1 cellular context compared by ENCODE assay signal in genomic region chr11:65382036-65382803, GRCh38.
TF ChIP-seq lines count a peak whose summit lies in the region.

A gene with protein sequence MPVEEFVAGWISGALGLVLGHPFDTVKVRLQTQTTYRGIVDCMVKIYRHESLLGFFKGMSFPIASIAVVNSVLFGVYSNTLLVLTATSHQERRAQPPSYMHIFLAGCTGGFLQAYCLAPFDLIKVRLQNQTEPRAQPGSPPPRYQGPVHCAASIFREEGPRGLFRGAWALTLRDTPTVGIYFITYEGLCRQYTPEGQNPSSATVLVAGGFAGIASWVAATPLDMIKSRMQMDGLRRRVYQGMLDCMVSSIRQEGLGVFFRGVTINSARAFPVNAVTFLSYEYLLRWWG (minus strand): TSS chr11:65382646. CDS start chr11:65381951, 695 bp downstream.

TF ChIP-seq in HepG2, 621 proteins besides CTCF, POLR2A, EP300 and RAD21 (continued from another document and continues in another):
- TF ChIP-seq, protein P1, sequence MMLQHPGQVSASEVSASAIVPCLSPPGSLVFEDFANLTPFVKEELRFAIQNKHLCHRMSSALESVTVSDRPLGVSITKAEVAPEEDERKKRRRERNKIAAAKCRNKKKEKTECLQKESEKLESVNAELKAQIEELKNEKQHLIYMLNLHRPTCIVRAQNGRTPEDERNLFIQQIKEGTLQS (CRISPR knock-in tag; IDR thresholded peaks at IDR 0.05) = peak; percentile 87
- no peak for TF ChIP-seq CERS6 (CRISPR knock-in tag; IDR thresholded peaks at IDR 0.05)
- TF ChIP-seq, protein P2, sequence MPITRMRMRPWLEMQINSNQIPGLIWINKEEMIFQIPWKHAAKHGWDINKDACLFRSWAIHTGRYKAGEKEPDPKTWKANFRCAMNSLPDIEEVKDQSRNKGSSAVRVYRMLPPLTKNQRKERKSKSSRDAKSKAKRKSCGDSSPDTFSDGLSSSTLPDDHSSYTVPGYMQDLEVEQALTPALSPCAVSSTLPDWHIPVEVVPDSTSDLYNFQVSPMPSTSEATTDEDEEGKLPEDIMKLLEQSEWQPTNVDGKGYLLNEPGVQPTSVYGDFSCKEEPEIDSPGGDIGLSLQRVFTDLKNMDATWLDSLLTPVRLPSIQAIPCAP (CRISPR knock-in tag; IDR thresholded peaks at IDR 0.05; ENCODE audit: low read depth) = no peak
- peak; percentile 86; the same call in 1 of the 2 replicates for TF ChIP-seq ZSCAN30 (CRISPR knock-in tag; IDR thresholded peaks at IDR 0.05)
- TF ChIP-seq WIZ (CRISPR knock-in tag; IDR thresholded peaks at IDR 0.05) = peak; percentile 21; the same call in 1 of the 2 replicates
- peak; percentile 12 for TF ChIP-seq IKZF4 (CRISPR knock-in tag; IDR thresholded peaks at IDR 0.05; ENCODE audit: borderline replicate concordance, low read depth, not compliant biosample characterization)
- peak; percentile 8; the same call in 1 of the 2 replicates for TF ChIP-seq KDM4B (CRISPR knock-in tag; IDR thresholded peaks at IDR 0.05)
- peak; percentile 78 for TF ChIP-seq THAP11 (CRISPR knock-in tag; IDR thresholded peaks at IDR 0.05)
- peak; percentile 40; the same call in 1 of the 2 replicates for TF ChIP-seq MNT (IDR thresholded peaks at IDR 0.05)
- TF ChIP-seq HOXA7 (CRISPR knock-in tag; IDR thresholded peaks at IDR 0.05) = no peak
- TF ChIP-seq NR2C2 (CRISPR knock-in tag; IDR thresholded peaks at IDR 0.05; ENCODE audit: borderline replicate concordance) = peak; percentile 67
- no peak for TF ChIP-seq ZNF552 (CRISPR knock-in tag; IDR thresholded peaks at IDR 0.05; ENCODE audit: borderline replicate concordance)
- peak; percentile 61; the same call in 1 of the 2 replicates for TF ChIP-seq ZNF598 (CRISPR knock-in tag; IDR thresholded peaks at IDR 0.05; ENCODE audit: borderline replicate concordance)
- TF ChIP-seq CC2D1A (CRISPR knock-in tag; IDR thresholded peaks at IDR 0.05) = 0 out of 2 replicates have a peak, but pooled peaks have one; percentile 95
- TF ChIP-seq, protein P3, sequence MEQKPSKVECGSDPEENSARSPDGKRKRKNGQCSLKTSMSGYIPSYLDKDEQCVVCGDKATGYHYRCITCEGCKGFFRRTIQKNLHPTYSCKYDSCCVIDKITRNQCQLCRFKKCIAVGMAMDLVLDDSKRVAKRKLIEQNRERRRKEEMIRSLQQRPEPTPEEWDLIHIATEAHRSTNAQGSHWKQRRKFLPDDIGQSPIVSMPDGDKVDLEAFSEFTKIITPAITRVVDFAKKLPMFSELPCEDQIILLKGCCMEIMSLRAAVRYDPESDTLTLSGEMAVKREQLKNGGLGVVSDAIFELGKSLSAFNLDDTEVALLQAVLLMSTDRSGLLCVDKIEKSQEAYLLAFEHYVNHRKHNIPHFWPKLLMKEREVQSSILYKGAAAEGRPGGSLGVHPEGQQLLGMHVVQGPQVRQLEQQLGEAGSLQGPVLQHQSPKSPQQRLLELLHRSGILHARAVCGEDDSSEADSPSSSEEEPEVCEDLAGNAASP (CRISPR knock-in tag; IDR thresholded peaks at IDR 0.05; ENCODE audit: borderline replicate concordance) = peak; percentile 83
- peak; percentile 70 for TF ChIP-seq SP4 (CRISPR knock-in tag; IDR thresholded peaks at IDR 0.05)
- peak; percentile 41 for TF ChIP-seq MXD3 (CRISPR knock-in tag; IDR thresholded peaks at IDR 0.05)
- no peak for TF ChIP-seq RORA (CRISPR knock-in tag; IDR thresholded peaks at IDR 0.05)
- peak; percentile 73; the same call in 1 of the 2 replicates for TF ChIP-seq ARHGAP35 (CRISPR knock-in tag; IDR thresholded peaks at IDR 0.05; ENCODE audit: borderline replicate concordance)
- TF ChIP-seq ZNF12 (CRISPR knock-in tag; IDR thresholded peaks at IDR 0.05) = no peak; the same call in 1 of the 2 replicates
- no peak for TF ChIP-seq PAF1 (CRISPR knock-in tag; IDR thresholded peaks at IDR 0.05)
- TF ChIP-seq ZNF879 (CRISPR knock-in tag; IDR thresholded peaks at IDR 0.05) = peak; percentile 81; the same call in 1 of the 2 replicates
- TF ChIP-seq ASH2L (IDR thresholded peaks at IDR 0.05; ENCODE audit: insufficient read length, low read depth, low read length) = no peak
- no peak for TF ChIP-seq ZNF720 (CRISPR knock-in tag; IDR thresholded peaks at IDR 0.05)
- TF ChIP-seq, protein P4, sequence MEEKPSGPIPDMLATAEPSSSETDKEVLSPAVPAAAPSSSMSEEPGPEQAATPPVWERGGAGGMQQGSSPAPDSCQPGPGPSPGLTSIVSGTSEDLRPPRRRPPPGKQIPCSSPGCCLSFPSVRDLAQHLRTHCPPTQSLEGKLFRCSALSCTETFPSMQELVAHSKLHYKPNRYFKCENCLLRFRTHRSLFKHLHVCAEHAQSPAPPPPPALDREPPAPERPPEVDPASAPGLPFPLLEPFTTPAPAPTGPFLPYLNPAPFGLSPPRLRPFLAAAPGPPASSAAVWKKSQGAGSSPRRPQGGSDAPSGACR (CRISPR knock-in tag; IDR thresholded peaks at IDR 0.05) = peak; percentile 70; the same call in 1 of the 2 replicates
- TF ChIP-seq GABPA (IDR thresholded peaks at IDR 0.05; ENCODE audit: low read depth, low read length) = no peak
- TF ChIP-seq GABPA (CRISPR knock-in tag; IDR thresholded peaks at IDR 0.05; ENCODE audit: low read depth) = peak; percentile 81
- TF ChIP-seq, protein P5, sequence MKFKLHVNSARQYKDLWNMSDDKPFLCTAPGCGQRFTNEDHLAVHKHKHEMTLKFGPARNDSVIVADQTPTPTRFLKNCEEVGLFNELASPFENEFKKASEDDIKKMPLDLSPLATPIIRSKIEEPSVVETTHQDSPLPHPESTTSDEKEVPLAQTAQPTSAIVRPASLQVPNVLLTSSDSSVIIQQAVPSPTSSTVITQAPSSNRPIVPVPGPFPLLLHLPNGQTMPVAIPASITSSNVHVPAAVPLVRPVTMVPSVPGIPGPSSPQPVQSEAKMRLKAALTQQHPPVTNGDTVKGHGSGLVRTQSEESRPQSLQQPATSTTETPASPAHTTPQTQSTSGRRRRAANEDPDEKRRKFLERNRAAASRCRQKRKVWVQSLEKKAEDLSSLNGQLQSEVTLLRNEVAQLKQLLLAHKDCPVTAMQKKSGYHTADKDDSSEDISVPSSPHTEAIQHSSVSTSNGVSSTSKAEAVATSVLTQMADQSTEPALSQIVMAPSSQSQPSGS (CRISPR knock-in tag; IDR thresholded peaks at IDR 0.05) = peak; percentile 86
- TF ChIP-seq TBX3 (IDR thresholded peaks at IDR 0.05; ENCODE audit: borderline replicate concordance) = peak; percentile 40; the same call in 1 of the 2 replicates
- no peak for TF ChIP-seq ZSCAN20 (CRISPR knock-in tag; IDR thresholded peaks at IDR 0.05; ENCODE audit: borderline replicate concordance)
- TF ChIP-seq CREM (IDR thresholded peaks at IDR 0.05) = peak; percentile 50; the same call in 1 of the 2 replicates
- no peak for TF ChIP-seq CREM (CRISPR knock-in tag; IDR thresholded peaks at IDR 0.05)
- TF ChIP-seq MAZ (IDR thresholded peaks at IDR 0.05; ENCODE audit: borderline replicate concordance, low read depth, low read length) = peak; percentile 89
- peak; percentile 96 for TF ChIP-seq MAZ (CRISPR knock-in tag; IDR thresholded peaks at IDR 0.05; ENCODE audit: low read depth)
- peak; percentile 86; the same call in 1 of the 2 replicates for TF ChIP-seq MEIS1 (CRISPR knock-in tag; IDR thresholded peaks at IDR 0.05; ENCODE audit: borderline replicate concordance)
- TF ChIP-seq ZNF335 (CRISPR knock-in tag; IDR thresholded peaks at IDR 0.05) = peak; percentile 80
- TF ChIP-seq, protein P6, sequence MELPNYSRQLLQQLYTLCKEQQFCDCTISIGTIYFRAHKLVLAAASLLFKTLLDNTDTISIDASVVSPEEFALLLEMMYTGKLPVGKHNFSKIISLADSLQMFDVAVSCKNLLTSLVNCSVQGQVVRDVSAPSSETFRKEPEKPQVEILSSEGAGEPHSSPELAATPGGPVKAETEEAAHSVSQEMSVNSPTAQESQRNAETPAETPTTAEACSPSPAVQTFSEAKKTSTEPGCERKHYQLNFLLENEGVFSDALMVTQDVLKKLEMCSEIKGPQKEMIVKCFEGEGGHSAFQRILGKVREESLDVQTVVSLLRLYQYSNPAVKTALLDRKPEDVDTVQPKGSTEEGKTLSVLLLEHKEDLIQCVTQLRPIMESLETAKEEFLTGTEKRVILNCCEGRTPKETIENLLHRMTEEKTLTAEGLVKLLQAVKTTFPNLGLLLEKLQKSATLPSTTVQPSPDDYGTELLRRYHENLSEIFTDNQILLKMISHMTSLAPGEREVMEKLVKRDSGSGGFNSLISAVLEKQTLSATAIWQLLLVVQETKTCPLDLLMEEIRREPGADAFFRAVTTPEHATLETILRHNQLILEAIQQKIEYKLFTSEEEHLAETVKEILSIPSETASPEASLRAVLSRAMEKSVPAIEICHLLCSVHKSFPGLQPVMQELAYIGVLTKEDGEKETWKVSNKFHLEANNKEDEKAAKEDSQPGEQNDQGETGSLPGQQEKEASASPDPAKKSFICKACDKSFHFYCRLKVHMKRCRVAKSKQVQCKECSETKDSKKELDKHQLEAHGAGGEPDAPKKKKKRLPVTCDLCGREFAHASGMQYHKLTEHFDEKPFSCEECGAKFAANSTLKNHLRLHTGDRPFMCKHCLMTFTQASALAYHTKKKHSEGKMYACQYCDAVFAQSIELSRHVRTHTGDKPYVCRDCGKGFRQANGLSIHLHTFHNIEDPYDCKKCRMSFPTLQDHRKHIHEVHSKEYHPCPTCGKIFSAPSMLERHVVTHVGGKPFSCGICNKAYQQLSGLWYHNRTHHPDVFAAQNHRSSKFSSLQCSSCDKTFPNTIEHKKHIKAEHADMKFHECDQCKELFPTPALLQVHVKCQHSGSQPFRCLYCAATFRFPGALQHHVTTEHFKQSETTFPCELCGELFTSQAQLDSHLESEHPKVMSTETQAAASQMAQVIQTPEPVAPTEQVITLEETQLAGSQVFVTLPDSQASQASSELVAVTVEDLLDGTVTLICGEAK (IDR thresholded peaks at IDR 0.05) = no peak
- TF ChIP-seq, protein P6 (CRISPR knock-in tag; IDR thresholded peaks at IDR 0.05) = peak; percentile 84
- TF ChIP-seq MED1 (CRISPR knock-in tag; IDR thresholded peaks at IDR 0.05) = peak; percentile 89
- TF ChIP-seq ZFP37 (CRISPR knock-in tag; IDR thresholded peaks at IDR 0.05; ENCODE audit: borderline replicate concordance) = 0 out of 2 replicates have a peak, but pooled peaks have one; percentile 41
- TF ChIP-seq ZNF432 (CRISPR knock-in tag; IDR thresholded peaks at IDR 0.05; ENCODE audit: borderline replicate concordance) = no peak
- TF ChIP-seq PRDM4 (CRISPR knock-in tag; IDR thresholded peaks at IDR 0.05; ENCODE audit: borderline replicate concordance) = no peak
